In genomic region chr6:6851059-6851658, GRCh38 we compare ENCODE assay signal across 1 cellular context.
TF ChIP-seq lines count a peak whose summit lies in the region.

No MANE protein-coding gene starts in this region.

TF ChIP-seq in H1, 55 proteins besides CTCF, POLR2A, EP300 and RAD21 (continued from another document):
- TF ChIP-seq CHD7 (IDR thresholded peaks at IDR 0.05; ENCODE audit: insufficient replicate concordance, low read length) (no peak), NRF1 (IDR thresholded peaks at IDR 0.05; ENCODE audit: low read depth, low read length) (no peak), KDM4A (IDR thresholded peaks at IDR 0.05; ENCODE audit: low read depth, low read length, severe bottlenecking) (no peak), ASH2L (IDR thresholded peaks at IDR 0.05; ENCODE audit: low read length) (no peak), EZH2 (IDR thresholded peaks at IDR 0.05; ENCODE audit: low read depth, low read length, severe bottlenecking) (no peak), E2F6 (IDR thresholded peaks at IDR 0.05) (no peak), JUN (IDR thresholded peaks at IDR 0.05; ENCODE audit: low read depth, low read length) (no peak), SIRT6 (IDR thresholded peaks at IDR 0.05; ENCODE audit: low read length) (no peak), PHF8 (conservative IDR thresholded peaks at IDR 0.05; ENCODE audit: low read depth, low read length) (no peak)
